ENCODE assay signal across 9 cellular contexts in the genomic region with DNA sequence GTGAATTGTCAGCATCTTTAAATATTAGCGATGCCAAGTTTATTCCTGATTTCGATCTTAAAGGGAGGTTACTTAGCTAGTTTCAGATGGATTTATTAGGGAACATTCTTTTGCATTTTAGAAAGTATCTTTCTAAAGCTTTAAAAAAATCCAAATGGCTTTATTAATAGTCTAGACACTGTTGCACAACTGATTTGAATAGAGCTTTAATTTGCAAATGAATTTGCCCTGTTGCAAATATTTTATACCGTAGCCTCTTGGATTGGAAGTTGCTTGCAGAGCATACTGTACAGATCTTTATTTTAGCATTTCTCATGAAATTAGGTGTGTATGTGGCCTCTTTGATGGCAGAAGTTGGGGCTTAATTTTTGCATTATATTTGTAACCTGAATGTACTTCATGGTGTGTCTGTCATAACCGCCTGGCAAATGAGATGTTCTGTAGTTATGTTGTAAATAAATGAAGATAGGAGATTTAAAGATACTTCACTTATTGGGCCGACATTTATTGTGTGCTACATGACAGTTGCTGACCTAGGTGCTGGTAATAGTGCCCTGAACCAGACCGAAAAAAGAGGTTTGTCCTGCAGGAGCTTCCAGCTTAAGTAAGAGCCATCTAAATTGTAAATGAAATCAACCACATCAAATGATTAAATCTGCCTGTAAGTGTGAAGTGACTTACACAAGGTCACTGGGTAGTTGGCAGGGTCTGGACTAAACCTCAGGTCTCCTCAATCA. TPM values are rescaled to one million over a fixed set of nuclear protein-coding genes. Genes with fewer than 3 reads are reported as not detected.
DNase-seq lines count a peak whose midpoint lies in the region; ATAC-seq and TF ChIP-seq lines count a peak whose summit lies in the region.
"Had no signal": no experiment of that assay in that cellular context is flagged by ENCODE, and none has a peak within 500 bp of the region (broad histone marks: within the 10 kb centered on the region; RNA-seq: fewer than 3 reads in every experiment).

No MANE protein-coding gene starts in this region.

- POLR2A ChIA-PET in A673 (lab: Charles Lee; ENCODE audit: low non-redundant PET), result no interaction called here
- POLR2A ChIA-PET in HCT116 (lab: Charles Lee), result no interaction called here

- H3K9ac ChIP-seq in HCT116 (ENCODE audit: low read length), result peak overlapping the region; percentile 93

- H3K4me1 ChIP-seq in A673 (ENCODE audit: insufficient read depth, low read length, poor library complexity, severe bottlenecking), result peaks cover 15% of the 10 kb centered on the region
- H3K4me1 ChIP-seq in HCT116 (ENCODE audit: control insufficient read depth in 1 of 2, insufficient read depth in 2 of 2, low read length in 2 of 2), result peaks cover 13 to 27% of the 10 kb centered on the region in 2 experiments; a peak in 3 of 4 replicates
- peaks cover 34% of the 10 kb centered on the region for H3K4me1 ChIP-seq in mucosa of descending colon (ENCODE audit: low read depth)

- intact Hi-C loops in A673 (cut with micrococcal nuclease; ENCODE audit: unreplicated experiment) (no loop called here), HCT116 (cut with micrococcal nuclease) (loop anchor here (10.0 kb wide), 1 partner anchor 514 kb away; a partner anchor contains a TSS), mucosa of descending colon (cut with DNase I, micrococcal nuclease) (no loop called here)

- no peaks in the 10 kb centered on the region for H3K9me2 ChIP-seq in HCT116 (ENCODE audit: insufficient read depth)

- TF ChIP-seq RAD21 in HCT116 (IDR thresholded peaks at IDR 0.05; ENCODE audit: low read depth), result no peak

- peak overlapping the region; percentile 98 to 100 for H3K27ac Mint-ChIP-seq in activated naive CD4-positive, alpha-beta T cell treated with anti-CD3 and anti-CD28 coated beads, Interleukin-2, amount 50 U/mL, for 72 hours

- peak overlapping the region; percentile 79 for H3K4me3 ChIP-seq in A673 (ENCODE audit: low read depth, low read length, poor library complexity, severe bottlenecking)
- H3K4me3 ChIP-seq in HCT116 (replicated peaks in 1 of 2; ENCODE audit: low read depth in 1 of 2, low read length in 2 of 2), result peak overlapping the region; percentile 74 to 83
- H3K4me3 ChIP-seq in mucosa of descending colon, result no peak overlapping the region

- H3K27me3 ChIP-seq in A673 (replicated peaks; ENCODE audit: insufficient read depth, low read depth, low read length, poor library complexity), result no peaks in the 10 kb centered on the region
- H3K27me3 ChIP-seq in HCT116 (ENCODE audit: insufficient read depth, low read length), result no peaks in the 10 kb centered on the region

- H3K27ac ChIP-seq in A673 (ENCODE audit: low read depth, low read length, poor library complexity, severe bottlenecking) (no peak overlapping the region), HCT116 (ENCODE audit: low read depth, low read length) (no peak overlapping the region), substantia nigra (ENCODE audit: low read depth, low read length, poor library complexity, severe bottlenecking) (no peak overlapping the region)

- peaks cover 69% of the 10 kb centered on the region for H3K79me2 ChIP-seq in HCT116 (ENCODE audit: insufficient read depth, low read length)

- H3K4me2 ChIP-seq in HCT116 (ENCODE audit: low read length), result peak overlapping the region; percentile 75

- no peak overlapping the region for H2AFZ ChIP-seq in HCT116 (ENCODE audit: low read depth, low read length, poor library complexity, severe bottlenecking)

- H3K9me3 ChIP-seq in A673 (ENCODE audit: low read depth, low read length, poor library complexity, severe bottlenecking) (no peaks in the 10 kb centered on the region), HCT116 (ENCODE audit: control insufficient read depth in 1 of 2, insufficient read depth in 1 of 2, low read depth in 1 of 2, low read length in 2 of 2) (no peaks in the 10 kb centered on the region), mucosa of descending colon (no peaks in the 10 kb centered on the region)

- H4K20me1 ChIP-seq in HCT116 (ENCODE audit: insufficient read depth), result peaks cover 22% of the 10 kb centered on the region; the same call in 1 of the 2 replicates

- TF ChIP-seq CTCF in A673 (conservative IDR thresholded peaks at IDR 0.05; ENCODE audit: low read depth, low read length) (no peak), HCT116 (IDR thresholded peaks at IDR 0.05 in 2 of 3, conservative IDR thresholded peaks at IDR 0.05 in 1 of 3; ENCODE audit: borderline replicate concordance in 1 of 3, insufficient read depth in 1 of 3, low read depth in 2 of 3, low read length in 2 of 3) (no peak), mucosa of descending colon (IDR thresholded peaks at IDR 0.05) (no peak)

- RAD21 ChIA-PET in HCT116 (lab: Charles Lee; ENCODE audit: low non-redundant PET in 1 of 2, low total read pairs in 2 of 2, uncharacterized antibody in 2 of 2, unreplicated experiment in 2 of 2), result no interaction called here

- H3K36me3 ChIP-seq in A673 (ENCODE audit: insufficient read depth, low read length, poor library complexity, severe bottlenecking) (no peaks in the 10 kb centered on the region), HCT116 (ENCODE audit: control insufficient read depth in 1 of 2, insufficient read depth in 2 of 2, low read length in 2 of 2) (no peaks in the 10 kb centered on the region), mucosa of descending colon (ENCODE audit: low read depth) (peaks cover 4% of the 10 kb centered on the region)

- H3K36me3 Mint-ChIP-seq in activated naive CD4-positive, alpha-beta T cell treated with anti-CD3 and anti-CD28 coated beads, Interleukin-2, amount 50 U/mL, for 72 hours, result peaks cover 17 to 23% of the 10 kb centered on the region in 2 donors

- DNase-seq in A673 (ENCODE audit: low spot score), result no peak
- DNase-seq in HCT116 (ENCODE audit: low read depth, low spot score), result no peak
- no peak for DNase-seq in activated naive CD4-positive, alpha-beta T cell treated with anti-CD3 and anti-CD28 coated beads, Interleukin-2, amount 50 U/mL, for 72 hours (ENCODE audit: low spot score in 2 of 2)
- DNase-seq in kidney tubule cell (ENCODE audit: low spot score), result peak; percentile 10
- no peak for DNase-seq in substantia nigra (lab: John Stamatoyannopoulos, UW)
- no peak for DNase-seq in mucosa of descending colon
- DNase-seq: NCI-H1105 treated with DMSO at 0.1 percent for 48 hours had no signal

- CTCF ChIA-PET in A673 (lab: Charles Lee), result no interaction called here
- CTCF ChIA-PET in HCT116 (lab: Charles Lee), result no interaction called here

- ATAC-seq in HCT116 (no peak), HG02870 (IDR thresholded peaks at IDR 0.05; ENCODE audit: unreplicated experiment) (no peak), mucosa of descending colon (no peak), GM21825 (IDR thresholded peaks at IDR 0.05; ENCODE audit: unreplicated experiment) (no peak)
- no peak for ATAC-seq in activated naive CD4-positive, alpha-beta T cell treated with anti-CD3 and anti-CD28 coated beads, Interleukin-2, amount 50 U/mL, for 72 hours

- TF ChIP-seq POLR2A in HCT116 (IDR thresholded peaks at IDR 0.05; ENCODE audit: borderline replicate concordance, extremely low read depth, insufficient read depth, insufficient read length), result no peak

- H3K9me3 Mint-ChIP-seq in activated naive CD4-positive, alpha-beta T cell treated with anti-CD3 and anti-CD28 coated beads, Interleukin-2, amount 50 U/mL, for 72 hours, result no peaks in the 10 kb centered on the region

- BruUV-seq in A673 (replicated peaks; lab: Mats Ljungman, UMichigan) (no TSS peak), HCT116 (replicated peaks; lab: Mats Ljungman, UMichigan) (no TSS peak)

TF ChIP-seq in HCT116, 20 proteins besides CTCF, POLR2A, EP300 and RAD21 (continues in another document):
- TF ChIP-seq SIN3A (IDR thresholded peaks at IDR 0.05; ENCODE audit: low read depth), result no peak
- no peak for TF ChIP-seq FOSL1 (IDR thresholded peaks at IDR 0.05; ENCODE audit: low read depth)
- TF ChIP-seq, protein P1, sequence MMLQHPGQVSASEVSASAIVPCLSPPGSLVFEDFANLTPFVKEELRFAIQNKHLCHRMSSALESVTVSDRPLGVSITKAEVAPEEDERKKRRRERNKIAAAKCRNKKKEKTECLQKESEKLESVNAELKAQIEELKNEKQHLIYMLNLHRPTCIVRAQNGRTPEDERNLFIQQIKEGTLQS (IDR thresholded peaks at IDR 0.05), result no peak
- no peak for TF ChIP-seq CBX3 (IDR thresholded peaks at IDR 0.05; ENCODE audit: low read depth)
- TF ChIP-seq EZH2phosphoT487 (IDR thresholded peaks at IDR 0.05; ENCODE audit: borderline replicate concordance), result no peak
- no peak for TF ChIP-seq EGR1 (IDR thresholded peaks at IDR 0.05; ENCODE audit: low read depth)
- no peak for TF ChIP-seq POLR2AphosphoS5 (IDR thresholded peaks at IDR 0.05; ENCODE audit: low read depth, low read length)
- no peak for TF ChIP-seq SP1 (IDR thresholded peaks at IDR 0.05; ENCODE audit: low read depth)
- TF ChIP-seq ZFX (IDR thresholded peaks at IDR 0.05), result no peak
- no peak for TF ChIP-seq JUND (IDR thresholded peaks at IDR 0.05)
- TF ChIP-seq EZH2 (IDR thresholded peaks at IDR 0.05), result no peak

RNA-seq across cellular contexts. Expression of a gene that starts 1.8 kb away (rescaled TPM):
- total RNA-seq in A673 (2021) (138 and 142 TPM in 2 replicates), HCT116 (2021; ENCODE audit: unreplicated experiment) (83.5 TPM), mucosa of descending colon (10 to 100 TPM; 44.3 to 63.8 (median 55.4) TPM)
- 32.1 and 37.9 TPM in 2 replicates for polyA plus RNA-seq in HCT116 (2012)
- 100 to 1,000 TPM; 125 to 129 TPM for total RNA-seq in activated naive CD4-positive, alpha-beta T cell treated with anti-CD3 and anti-CD28 coated beads, Interleukin-2, amount 50 U/mL, for 72 hours
